27 cellular contexts compared by ENCODE assay signal in the genomic region with DNA sequence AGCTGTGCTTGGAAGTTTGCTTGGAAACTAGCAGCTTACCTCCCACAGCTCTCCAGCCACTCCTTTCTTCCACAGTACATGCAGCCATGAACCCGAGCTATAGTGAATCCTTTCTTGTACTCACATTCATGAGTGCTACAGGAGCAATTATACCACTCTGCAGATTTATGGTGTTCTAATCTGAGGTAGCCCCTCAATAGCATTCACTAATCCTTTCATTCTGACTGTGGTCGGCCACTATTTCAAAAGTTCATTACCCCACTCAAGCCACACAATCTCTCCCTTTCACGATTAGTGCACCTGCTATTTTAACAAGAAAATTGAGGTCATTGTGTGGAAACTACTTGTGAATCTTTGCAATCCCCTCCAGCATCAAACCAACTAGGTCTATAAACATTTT. TPM values are rescaled to one million over a fixed set of nuclear protein-coding genes. Genes with fewer than 3 reads are reported as not detected.
"Had no signal": no experiment of that assay in that cellular context is flagged by ENCODE, and none has a peak within 500 bp of the region (broad histone marks: within the 10 kb centered on the region; RNA-seq: fewer than 3 reads in every experiment).

No MANE protein-coding gene starts in this region.

- DNase-seq: immature natural killer cell; kidney; left colon; left lung; lower lobe of right lung; mammary epithelial cell; mesenchymal stem cell; naive thymus-derived CD8-positive, alpha-beta T cell; nucleus accumbens; pancreas; posterior cingulate gyrus; retina; right cardiac atrium; stimulated activated CD4-positive, alpha-beta T cell treated with anti-CD3 and anti-CD28 coated beads, Interleukin-12 subunit alpha, Interleukin-12 subunit beta, amount 100 ng/mL, for 4 hours; stimulated activated CD4-positive, alpha-beta T cell treated with anti-CD3 and anti-CD28 coated beads, Interleukin-15, amount 100 ng/mL, for 24 hours; stimulated activated CD4-positive, alpha-beta T cell treated with anti-CD3 and anti-CD28 coated beads, Interleukin-2, amount 100 ng/mL, for 24 hours; stimulated activated CD4-positive, alpha-beta T cell treated with anti-CD3 and anti-CD28 coated beads, Interleukin-4, amount 100 ng/mL, for 1 hour; stimulated activated naive B cell treated with anti-CD40 and anti-IgM and Interleukin-4, amounts not matched to agents 10 μg/mL and 1 μg/mL and 100 μg/mL, for 72 hours; stimulated activated naive CD8-positive, alpha-beta T cell treated with anti-CD3 and anti-CD28 coated beads, Interleukin-15, Interleukin-2, amounts not matched to agents 100 U/mL and 50 U/mL, for 24 hours; stomach; testis; transverse colon; upper lobe of left lung had no signal

- H3K4me1 ChIP-seq: left lung, lower lobe of right lung, prostate gland, stomach, testis, transverse colon, upper lobe of left lung, vagina had no signal

- H3K27me3 ChIP-seq: left lung, pancreas, stomach, testis, thyroid gland, transverse colon, upper lobe of left lung, vagina had no signal

- H3K9me3 ChIP-seq: left lung, lower lobe of right lung, pancreas, prostate gland, stomach, testis, thyroid gland, transverse colon, upper lobe of left lung, vagina had no signal

- H3K4me3 ChIP-seq: left lung, lower lobe of right lung, pancreas, prostate gland, skin epidermis, stomach, testis, thyroid gland, transverse colon, upper lobe of left lung, vagina had no signal

- H3K27ac ChIP-seq: left lung, lower lobe of right lung, pancreas, prostate gland, skin epidermis, stomach, testis, thyroid gland, transverse colon, upper lobe of left lung, vagina had no signal

- H3K36me3 ChIP-seq: left lung, lower lobe of right lung, pancreas, prostate gland, stomach, thyroid gland, transverse colon, upper lobe of left lung, vagina had no signal

RNA-seq across cellular contexts. Expression of a gene that starts 53.2 kb away (rescaled TPM):
- total RNA-seq: naive thymus-derived CD8-positive, alpha-beta T cell had no signal
- polyA plus RNA-seq: immature natural killer cell; naive thymus-derived CD8-positive, alpha-beta T cell had no signal
